Comparison of ENCODE assay signal across 10 cellular contexts in the genomic region with DNA sequence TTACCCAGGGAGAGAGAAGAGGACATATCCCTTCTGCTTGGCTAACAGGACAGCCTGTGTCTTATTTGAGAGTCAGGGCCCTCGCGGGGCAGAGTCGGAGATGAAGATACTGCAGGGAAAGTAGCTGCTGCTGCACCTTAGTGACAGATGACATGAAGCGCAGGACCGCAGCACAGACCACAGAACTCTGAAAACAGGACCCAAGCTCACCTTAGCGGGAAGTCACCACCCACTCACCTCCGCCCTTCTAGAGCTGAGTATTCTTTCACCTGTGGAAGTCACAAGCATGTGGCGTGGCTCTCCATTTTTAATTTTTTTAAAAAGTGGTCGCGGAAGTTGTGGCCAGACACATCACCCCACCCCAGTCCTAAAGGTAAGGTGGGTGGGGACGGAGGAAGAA.
DNase-seq lines count a peak whose midpoint lies in the region; ATAC-seq, FAIRE-seq and TF ChIP-seq lines count a peak whose summit lies in the region.
"Had no signal": no experiment of that assay in that cellular context is flagged by ENCODE, and none has a peak within 500 bp of the region (broad histone marks: within the 10 kb centered on the region; RNA-seq: fewer than 3 reads in every experiment).

No MANE protein-coding gene starts in this region.

- no peak overlapping the region for H3K27ac ChIP-seq in WERI-Rb-1
- no peak overlapping the region for H3K27ac ChIP-seq in vagina

- no peaks in the 10 kb centered on the region for H3K36me3 ChIP-seq in WERI-Rb-1
- no peaks in the 10 kb centered on the region for H3K36me3 ChIP-seq in vagina

- H3K4me1 ChIP-seq in vagina, result peaks cover 13% of the 10 kb centered on the region

- TF ChIP-seq CTCF in GM13976 (IDR thresholded peaks at IDR 0.05; ENCODE audit: borderline replicate concordance, control extremely low read depth, extremely low read depth, insufficient read depth, missing control alignments) (no peak), WERI-Rb-1 (IDR thresholded peaks at IDR 0.05; ENCODE audit: low read depth, low read length) (no peak), vagina (IDR thresholded peaks at IDR 0.05) (no peak)

- in situ Hi-C loops in GM13976 (cut with MboI; ENCODE audit: low sequenced_read_pairs, unreplicated experiment), result no loop called here

- H3K9me3 ChIP-seq in WERI-Rb-1 (ENCODE audit: severe bottlenecking) (no peaks in the 10 kb centered on the region), vagina (no peaks in the 10 kb centered on the region)

- no peak for ATAC-seq in HG03045 (IDR thresholded peaks at IDR 0.05; ENCODE audit: unreplicated experiment)
- ATAC-seq: sciatic nerve had no signal

- intact Hi-C loops in vagina (cut with DNase I), result no loop called here

- no peak for FAIRE-seq in frontal cortex (lab: Jason Lieb, UNC)

- no peak for TF ChIP-seq POLR2A in vagina (IDR thresholded peaks at IDR 0.05)

- H3K27me3 ChIP-seq in WERI-Rb-1 (ENCODE audit: insufficient read depth, low read depth, severe bottlenecking) (no peaks in the 10 kb centered on the region), vagina (no peaks in the 10 kb centered on the region)

- DNase-seq in GM13976 (ENCODE audit: low spot score) (peak; percentile 64), T-helper 1 cell (peak; percentile 65 to 84 (median 78)), WERI-Rb-1 (no peak), vagina (ENCODE audit: extremely low spot score in 2 of 2) (no peak), frontal cortex (ENCODE audit: low spot score in 2 of 2) (no peak)
- peak; percentile 93 for DNase-seq in activated effector memory CD4-positive, alpha-beta T cell treated with anti-CD3 and anti-CD28 coated beads, Interleukin-2, amount 50 U/mL, for 16 hours
- peak; percentile 76 to 78 for DNase-seq in stimulated activated CD4-positive, alpha-beta T cell treated with anti-CD3 and anti-CD28 coated beads, Interleukin-2, amount 100 ng/mL, for 24 hours
- DNase-seq: NCI-H2171 treated with DMSO at 0.1 percent for 48 hours had no signal

- H3K4me3 ChIP-seq in WERI-Rb-1 (ENCODE audit: low read depth, low read length) (no peak overlapping the region), vagina (no peak overlapping the region)

Comparison
In these comparisons a context has a peak if more than half of its experiments do, and no peak if none do; other contexts are left out.
1. DNase-seq: peak in GM13976 (single experiment), T-helper 1 cell (5 of 5), activated effector memory CD4-positive, alpha-beta T cell treated with anti-CD3 and anti-CD28 coated beads, Interleukin-2, amount 50 U/mL, for 16 hours (single experiment) and stimulated activated CD4-positive, alpha-beta T cell treated with anti-CD3 and anti-CD28 coated beads, Interleukin-2, amount 100 ng/mL, for 24 hours (2 of 2); none in WERI-Rb-1 (single experiment), vagina (0 of 2) and frontal cortex (0 of 2).